8 cellular contexts compared by ENCODE assay signal in the genomic region with DNA sequence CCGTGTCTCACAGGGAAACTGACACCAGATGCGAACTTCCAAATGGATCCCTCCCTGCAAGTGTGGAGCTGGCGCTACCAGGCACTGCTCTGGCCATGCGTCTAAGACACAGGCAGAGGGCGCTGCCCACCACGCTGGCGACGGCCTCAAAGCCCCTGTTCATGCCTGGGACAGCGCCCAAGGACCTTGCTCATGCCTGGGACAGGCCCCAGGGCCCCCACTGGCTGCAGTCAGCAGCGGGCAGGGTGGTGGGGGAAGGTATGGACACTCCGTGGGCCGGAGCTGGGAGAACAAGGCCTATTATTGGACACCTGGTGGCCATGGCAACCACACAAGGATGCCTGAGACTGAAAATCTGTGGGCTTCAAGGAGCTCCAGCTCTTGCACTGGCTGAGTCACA.
DNase-seq lines count a peak whose midpoint lies in the region; ATAC-seq and TF ChIP-seq lines count a peak whose summit lies in the region.

No MANE protein-coding gene starts in this region.

- no peak for ATAC-seq in HG03108 (IDR thresholded peaks at IDR 0.05; ENCODE audit: unreplicated experiment)

- in situ Hi-C loops in KBM-7 (cut with MboI; ENCODE audit: low pct_unique_long_range_greater_than_20kb, low sequenced_read_pairs) (no loop called here), brain microvascular endothelial cell (cut with HindIII; ENCODE audit: low pct_ligation_motif_present, low sequenced_read_pairs) (no loop called here)

- H3K27me3 ChIP-seq in brain microvascular endothelial cell (replicated peaks): no peaks in the 10 kb centered on the region

- peak; percentile 78 for DNase-seq in EL
- DNase-seq in KBM-7: peak; percentile 64
- DNase-seq in T-helper 9 cell: peak; percentile 35
- DNase-seq in brain microvascular endothelial cell: peak; percentile 58
- peak; percentile 91 for DNase-seq in iPS-NIHi7 (ENCODE audit: extremely low spot score)
- peak in 2 of 3 donors; percentile 33 to 43 for DNase-seq in stimulated activated CD4-positive, alpha-beta T cell treated with anti-CD3 and anti-CD28 coated beads, Interleukin-12 subunit alpha, Interleukin-12 subunit beta, amount 100 ng/mL, for 48 hours (ENCODE audit: low read depth in 2 of 3, low spot score in 1 of 3)
- DNase-seq in NCI-H2107 treated with DMSO at 0.1 percent for 48 hours (lab: John Stamatoyannopoulos, UW; ENCODE audit: unreplicated experiment): no peak

- H3K27ac ChIP-seq in brain microvascular endothelial cell: no peak overlapping the region

- H3K4me3 ChIP-seq in brain microvascular endothelial cell (ENCODE audit: low read depth, low read length): no peak overlapping the region

- TF ChIP-seq CTCF in brain microvascular endothelial cell (IDR thresholded peaks at IDR 0.05; ENCODE audit: low read depth, low read length, missing control alignments): peak; percentile 98

- H3K36me3 ChIP-seq in brain microvascular endothelial cell (replicated peaks): no peaks in the 10 kb centered on the region
